ENCODE assay signal across 6 cellular contexts in the genomic region with DNA sequence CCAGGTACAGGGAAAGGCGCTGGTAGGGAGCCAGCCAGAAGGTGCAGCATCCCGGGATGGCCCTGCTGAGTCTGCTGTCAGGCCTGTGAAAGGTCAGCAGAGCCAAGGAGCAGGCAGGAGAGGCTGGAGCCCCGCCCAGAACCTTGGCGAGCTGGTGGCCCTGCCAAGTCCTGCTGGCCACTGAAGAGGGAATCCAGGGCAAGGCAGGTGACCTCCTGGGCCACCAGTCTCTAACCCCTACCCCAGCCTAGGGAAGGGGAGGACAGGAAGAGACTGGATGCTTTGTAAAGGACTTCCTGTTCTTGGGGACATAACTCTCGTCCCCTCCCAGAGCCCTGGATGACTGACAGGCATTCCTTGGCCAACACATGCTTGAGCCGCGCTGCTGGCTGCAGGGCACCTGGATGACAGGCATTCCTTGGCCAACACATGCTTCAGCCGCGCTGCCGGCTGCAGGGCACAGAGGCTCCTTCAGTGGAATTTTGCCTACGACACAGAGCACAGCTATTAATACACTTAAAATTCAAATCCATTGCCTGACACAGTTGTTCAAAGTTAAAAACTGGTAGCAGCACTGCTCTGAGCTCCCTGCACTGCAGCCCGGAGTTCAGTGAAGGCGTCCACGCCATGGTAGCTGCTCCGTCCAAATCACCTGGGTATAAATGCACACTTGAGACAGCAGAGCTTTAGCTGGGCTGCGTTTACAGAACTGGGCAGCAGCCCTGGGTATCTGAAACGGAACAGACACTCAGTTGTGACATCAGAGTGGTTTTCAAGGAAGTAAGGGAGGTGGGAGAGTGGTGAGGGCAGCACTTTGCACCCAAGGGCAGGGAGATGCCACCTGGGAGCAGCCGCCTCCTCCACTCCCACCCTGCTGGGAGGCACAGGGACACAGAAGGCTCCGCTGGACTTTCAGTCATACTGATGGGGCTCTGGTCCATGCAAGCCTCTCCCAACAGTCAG. TPM values are rescaled to one million over a fixed set of nuclear protein-coding genes. Genes with fewer than 3 reads are reported as not detected.
DNase-seq lines count a peak whose midpoint lies in the region; ATAC-seq and TF ChIP-seq lines count a peak whose summit lies in the region.

No MANE protein-coding gene starts in this region.

- TF ChIP-seq CTCF in CD4-positive, alpha-beta T cell (IDR thresholded peaks at IDR 0.05), result no peak
- TF ChIP-seq CTCF in ovary (IDR thresholded peaks at IDR 0.05), result no peak

- peak overlapping the region; percentile 85 for H3K4me3 Mint-ChIP-seq in CD4-positive, alpha-beta T cell

- no peaks in the 10 kb centered on the region for H3K9me3 ChIP-seq in CD4-positive, alpha-beta T cell (ENCODE audit: control insufficient read depth, low read length)
- no peaks in the 10 kb centered on the region for H3K9me3 ChIP-seq in iPS-18a (ENCODE audit: control insufficient read depth, low read depth, low read length)
- H3K9me3 ChIP-seq in ovary, result no peaks in the 10 kb centered on the region

- POLR2A ChIA-PET in CD4-positive, alpha-beta T cell (lab: Charles Lee), result interaction anchor here (0.6 to 1.1 kb wide), 2 partner anchors 10 to 27 kb away, joined by 3 to 5 read pairs; partner anchors contain the start of gene E4F1

- CTCF ChIA-PET in CD4-positive, alpha-beta T cell (lab: Charles Lee), result no interaction called here

- peak overlapping the region; percentile 66 for H3K27ac Mint-ChIP-seq in CD4-positive, alpha-beta T cell

- no peak for ATAC-seq in CD4-positive, alpha-beta T cell (ENCODE audit: poor library complexity)
- ATAC-seq in HG03039 (IDR thresholded peaks at IDR 0.05; ENCODE audit: unreplicated experiment), result no peak
- no peak for ATAC-seq in GM21786 (IDR thresholded peaks at IDR 0.05; ENCODE audit: unreplicated experiment)

- no peak overlapping the region for H3K9ac ChIP-seq in iPS-18a (ENCODE audit: low read length)

- H3K9me3 Mint-ChIP-seq in CD4-positive, alpha-beta T cell, result no peaks in the 10 kb centered on the region

- H3K4me1 ChIP-seq in iPS-18a (ENCODE audit: control insufficient read depth, low read depth, low read length) (peaks cover 4% of the 10 kb centered on the region), ovary (ENCODE audit: insufficient read depth) (peaks cover 8% of the 10 kb centered on the region)

- H3K4me3 ChIP-seq in iPS-18a (ENCODE audit: low read length) (peak overlapping the region; percentile 64), ovary (no peak overlapping the region)

- H3K4me1 Mint-ChIP-seq in CD4-positive, alpha-beta T cell (ENCODE audit: low read depth), result peaks cover 11% of the 10 kb centered on the region

- H3K36me3 ChIP-seq in iPS-18a (ENCODE audit: control insufficient read depth, low read depth, low read length) (peaks cover 28% of the 10 kb centered on the region), ovary (no peaks in the 10 kb centered on the region)

- WGBS in ovary, 3 donors, result 61 to 70% (median 64%) methylated on average over 19 of the region's 19 CpGs

- no peak for TF ChIP-seq EP300 in ovary (IDR thresholded peaks at IDR 0.05)

- no peak for TF ChIP-seq POLR2A in ovary (IDR thresholded peaks at IDR 0.05)

- no peaks in the 10 kb centered on the region for H3K27me3 ChIP-seq in CD4-positive, alpha-beta T cell (ENCODE audit: control insufficient read depth, insufficient read depth, low read length)
- H3K27me3 ChIP-seq in iPS-18a (ENCODE audit: control insufficient read depth, insufficient read depth, low read length), result no peaks in the 10 kb centered on the region
- H3K27me3 ChIP-seq in ovary, result no peaks in the 10 kb centered on the region

- DNase-seq in CD4-positive, alpha-beta T cell, result no peak
- DNase-seq in ovary, result no peak

- intact Hi-C loops in CD4-positive, alpha-beta T cell (cut with DNase I, micrococcal nuclease), result loop anchor here in 1 of 2 experiments (10.0 kb wide), 1 partner anchor 798 kb away; the partner anchor contains the start of gene UNKL
- intact Hi-C loops in ovary (cut with DNase I), result no loop called here

- H3K36me3 Mint-ChIP-seq in CD4-positive, alpha-beta T cell (ENCODE audit: low read depth), result peaks cover 6% of the 10 kb centered on the region

- no peak overlapping the region for H3K27ac ChIP-seq in CD4-positive, alpha-beta T cell (ENCODE audit: low read depth, low read length)
- no peak overlapping the region for H3K27ac ChIP-seq in iPS-18a (ENCODE audit: low read length)
- no peak overlapping the region for H3K27ac ChIP-seq in ovary

- H3K27me3 Mint-ChIP-seq in CD4-positive, alpha-beta T cell, result no peaks in the 10 kb centered on the region

TF ChIP-seq in PFSK-1, 5 proteins besides CTCF, POLR2A, EP300 and RAD21:
- TF ChIP-seq SIN3A (IDR thresholded peaks at IDR 0.05; ENCODE audit: borderline replicate concordance, insufficient read depth, low read length) (0 out of 2 replicates have a peak, but pooled peaks have one; percentile 36), FOXP2 (optimal IDR thresholded peaks at IDR 0.05; ENCODE audit: borderline replicate concordance, extremely low read depth, extremely low read length, insufficient read depth) (no peak), TAF1 (IDR thresholded peaks at IDR 0.05; ENCODE audit: borderline replicate concordance, insufficient read depth, low read length) (no peak)

RNA-seq across cellular contexts. Expression of gene BRICD5, which starts 2.0 kb away (rescaled TPM):
- 1 to 10 TPM; 4.2 to 5.0 TPM for total RNA-seq in CD4-positive, alpha-beta T cell
- 4.5 TPM for polyA plus RNA-seq in PFSK-1 (2012; ENCODE audit: insufficient read length, low read depth)
- 1 to 10 TPM; 3.2 to 8.3 (median 6.4) TPM for total RNA-seq in ovary
- 1 to 10 TPM in 1 of 2 donors, under 1 TPM in 1; 0.37 to 4.1 TPM for polyA plus RNA-seq in ovary

RNA-seq across cellular contexts. Expression of gene PGP, which starts 2.0 kb away (rescaled TPM):
- 1 to 10 TPM; 8.1 to 8.5 TPM for total RNA-seq in CD4-positive, alpha-beta T cell
- 45.7 TPM for polyA plus RNA-seq in PFSK-1 (2012; ENCODE audit: insufficient read length, low read depth)
- total RNA-seq in ovary, result 10 to 100 TPM in 1 of 7 donors, 1 to 10 TPM in 6; 5.0 to 12.3 (median 7.5) TPM
- 1 to 10 TPM; 2.5 to 5.2 TPM for polyA plus RNA-seq in ovary

RNA-seq across cellular contexts. Expression of gene MLST8, which starts 7.4 kb away (rescaled TPM):
- total RNA-seq in CD4-positive, alpha-beta T cell, result 10 to 100 TPM; 22.9 to 26.4 TPM
- 308 TPM for polyA plus RNA-seq in PFSK-1 (2012; ENCODE audit: insufficient read length, low read depth)
- 10 to 100 TPM; 24.5 to 56.2 (median 28.4) TPM for total RNA-seq in ovary
- 10 to 100 TPM in 1 of 2 donors, 1 to 10 TPM in 1; 7.4 to 42.9 TPM for polyA plus RNA-seq in ovary

RNA-seq across cellular contexts. Expression of gene E4F1, which starts 10.7 kb away (rescaled TPM):
- total RNA-seq in CD4-positive, alpha-beta T cell, result 10 to 100 TPM; 31.8 to 33.8 TPM
- polyA plus RNA-seq in PFSK-1 (2012; ENCODE audit: insufficient read length, low read depth), result 53.7 TPM
- total RNA-seq in ovary, result 10 to 100 TPM; 18.3 to 26.2 (median 22.7) TPM
- 10 to 100 TPM in 1 of 2 donors, under 1 TPM in 1; 0.58 to 23.5 TPM for polyA plus RNA-seq in ovary

RNA-seq across cellular contexts. Expression of gene CASKIN1, which starts 16.2 kb away (rescaled TPM):
- under 1 TPM in 1 of 2 experiments, not detected in 1; 0.06 TPM for total RNA-seq in CD4-positive, alpha-beta T cell
- 7.1 TPM for polyA plus RNA-seq in PFSK-1 (2012; ENCODE audit: insufficient read length, low read depth)
- total RNA-seq in ovary, result 1 to 10 TPM in 1 of 7 donors, under 1 TPM in 6; 0.10 to 2.4 (median 0.60) TPM
- under 1 TPM in 1 of 2 donors, not detected in 1; 0.52 TPM for polyA plus RNA-seq in ovary
